Comparison of ENCODE assay signal across 18 cellular contexts in the genomic region with DNA sequence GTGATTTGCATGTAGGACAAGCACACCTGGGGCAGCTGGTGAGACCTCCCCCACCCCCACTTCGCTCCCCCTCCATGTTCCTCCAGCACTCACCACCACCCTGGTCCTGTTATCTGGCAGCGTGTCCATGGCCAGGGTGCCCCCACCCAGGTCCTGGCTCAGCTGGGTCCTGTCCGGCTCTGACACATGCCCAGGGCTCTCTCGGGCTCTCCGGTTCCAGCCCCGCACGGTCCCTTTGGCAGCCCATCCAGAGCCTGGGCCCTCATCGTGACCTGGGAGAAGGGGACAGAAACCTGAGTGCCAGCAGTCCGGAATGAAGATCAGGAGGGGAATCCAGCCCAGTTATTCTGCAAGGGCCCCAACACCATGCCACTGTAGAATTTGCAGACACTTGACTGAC. TPM values are rescaled to one million over a fixed set of nuclear protein-coding genes. Genes with fewer than 3 reads are reported as not detected.
"Had no signal": no experiment of that assay in that cellular context is flagged by ENCODE, and none has a peak within 500 bp of the region (broad histone marks: within the 10 kb centered on the region; RNA-seq: fewer than 3 reads in every experiment).

No MANE protein-coding gene starts in this region.

- H3K36me3 ChIP-seq: spleen, upper lobe of left lung had no signal

- H3K4me3 Mint-ChIP-seq: activated CD4-positive, alpha-beta memory T cell treated with anti-CD3 and anti-CD28 coated beads, Interleukin-2, amount 10 ng/mL, durations not matched to agents 7 days and 5 days; activated CD4-positive, alpha-beta T cell treated with anti-CD3 and anti-CD28 coated beads for 36 hours; activated naive CD8-positive, alpha-beta T cell treated with anti-CD3 and anti-CD28 coated beads for 36 hours; mesothelial cell of epicardium; T-cell had no signal

- FAIRE-seq: frontal cortex, kidney had no signal

- DNase-seq: activated CD4-positive, alpha-beta memory T cell treated with anti-CD3 and anti-CD28 coated beads, Interleukin-2, amount 10 ng/mL, durations not matched to agents 7 days and 5 days; activated CD4-positive, alpha-beta T cell treated with anti-CD3 and anti-CD28 coated beads for 36 hours; activated gamma-delta T cell treated with Interleukin-2 at 50 U/mL for 16 hours; activated naive CD8-positive, alpha-beta T cell treated with anti-CD3 and anti-CD28 coated beads for 36 hours; activated T-cell treated with anti-CD3 and anti-CD28 coated beads, Interleukin-2, amount 50 U/mL, for 48 hours; anterior cingulate cortex; kidney; spleen; stimulated activated CD4-positive, alpha-beta T cell treated with anti-CD3 and anti-CD28 coated beads, Interleukin-1b, Interleukin-23, amount 100 ng/mL, for 48 hours; stimulated activated naive CD4-positive, alpha-beta T cell; T-cell; upper lobe of left lung had no signal

- H3K9me3 ChIP-seq: upper lobe of left lung had no signal

- H3K4me1 ChIP-seq: spleen had no signal

- H3K27ac Mint-ChIP-seq: activated CD4-positive, alpha-beta memory T cell treated with anti-CD3 and anti-CD28 coated beads, Interleukin-2, amount 10 ng/mL, durations not matched to agents 7 days and 5 days; activated CD4-positive, alpha-beta T cell treated with anti-CD3 and anti-CD28 coated beads for 36 hours; activated naive CD8-positive, alpha-beta T cell treated with anti-CD3 and anti-CD28 coated beads for 36 hours; T-cell had no signal

- ATAC-seq: activated CD4-positive, alpha-beta T cell treated with anti-CD3 and anti-CD28 coated beads for 36 hours; right cardiac atrium; T-cell had no signal

- H3K27ac ChIP-seq: spleen, upper lobe of left lung had no signal

- H3K27me3 ChIP-seq: spleen, upper lobe of left lung had no signal

- H3K4me1 Mint-ChIP-seq: activated CD4-positive, alpha-beta memory T cell treated with anti-CD3 and anti-CD28 coated beads, Interleukin-2, amount 10 ng/mL, durations not matched to agents 7 days and 5 days had no signal

- H3K27me3 Mint-ChIP-seq: activated CD4-positive, alpha-beta memory T cell treated with anti-CD3 and anti-CD28 coated beads, Interleukin-2, amount 10 ng/mL, durations not matched to agents 7 days and 5 days; activated CD4-positive, alpha-beta T cell treated with anti-CD3 and anti-CD28 coated beads for 36 hours; activated naive CD8-positive, alpha-beta T cell treated with anti-CD3 and anti-CD28 coated beads for 36 hours; T-cell had no signal

- H3K4me3 ChIP-seq: spleen, upper lobe of left lung had no signal

- H3K9me3 Mint-ChIP-seq: activated CD4-positive, alpha-beta memory T cell treated with anti-CD3 and anti-CD28 coated beads, Interleukin-2, amount 10 ng/mL, durations not matched to agents 7 days and 5 days; mesothelial cell of epicardium had no signal

RNA-seq across cellular contexts. Expression of a gene that starts 26.4 kb away (rescaled TPM):
- total RNA-seq: activated CD4-positive, alpha-beta T cell treated with anti-CD3 and anti-CD28 coated beads for 36 hours; activated naive CD8-positive, alpha-beta T cell treated with anti-CD3 and anti-CD28 coated beads for 36 hours; frontal cortex; kidney; lower leg skin; mesothelial cell of epicardium; myocyte; posterior vena cava; right cardiac atrium; spleen had no signal
- polyA plus RNA-seq: right cardiac atrium, spleen had no signal
